In the genomic region with DNA sequence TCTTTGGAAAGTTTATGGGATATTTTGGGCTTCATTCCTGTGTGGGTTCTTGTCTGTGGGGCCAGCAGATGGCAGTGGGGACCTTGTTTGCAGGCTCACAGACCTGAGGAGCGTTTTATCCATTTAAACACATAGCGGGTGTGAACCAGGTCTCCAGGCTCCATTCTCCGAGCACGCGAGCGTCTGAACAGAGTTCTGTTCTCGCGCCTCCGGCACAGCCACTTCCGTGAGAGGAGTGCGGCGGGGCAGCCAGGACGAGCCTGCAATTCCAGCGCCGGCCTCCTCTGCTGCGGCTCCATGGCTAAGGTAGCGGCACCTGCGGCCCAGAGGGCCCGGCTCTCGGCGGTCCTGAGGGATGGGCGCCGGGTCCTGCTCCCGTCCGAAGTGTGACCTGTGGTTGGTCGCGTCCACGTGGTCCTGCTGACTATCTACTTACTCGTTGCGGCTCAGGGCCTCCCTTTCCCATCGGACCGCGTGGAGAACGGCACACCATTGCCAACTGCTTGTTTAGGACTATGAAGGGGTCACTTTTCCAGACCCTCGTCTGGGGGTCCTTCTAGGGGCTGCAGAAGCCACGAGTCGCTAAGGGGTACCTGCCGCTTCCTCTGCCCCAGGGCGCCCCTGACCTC, we compare ENCODE assay signal across 8 cellular contexts.
DNase-seq lines count a peak whose midpoint lies in the region; ATAC-seq and TF ChIP-seq lines count a peak whose summit lies in the region.

No MANE protein-coding gene starts in this region.

- H3K4me3 ChIP-seq in retinal pigment epithelial cell (ENCODE audit: low read length) = peak overlapping the region; percentile 21

- DNase-seq in NCI-H510A treated with DMSO at 0.1 percent for 48 hours (lab: John Stamatoyannopoulos, UW) (peak; percentile 42), NCI-H510A (lab: John Stamatoyannopoulos, UW) (no peak), fibroblast of peridontal ligament (ENCODE audit: extremely low read depth) (peak; percentile 20), retinal pigment epithelial cell (ENCODE audit: low read depth) (no peak)
- DNase-seq in stimulated activated CD4-positive, alpha-beta T cell treated with anti-CD3 and anti-CD28 coated beads, Interleukin-4, amount 100 ng/mL, for 1 hour = no peak

- ATAC-seq in SK-N-SH treated with all-trans-retinoic acid at 6 μM for 48 hours = peak; percentile 63
- no peak for ATAC-seq in HG03095 (IDR thresholded peaks at IDR 0.05; ENCODE audit: unreplicated experiment)
- no peak for ATAC-seq in HG02840 (IDR thresholded peaks at IDR 0.05; ENCODE audit: low FRiP score, unreplicated experiment)

- TF ChIP-seq CTCF in retinal pigment epithelial cell (conservative IDR thresholded peaks at IDR 0.05; ENCODE audit: low read depth, low read length) = peak; percentile 59

TF ChIP-seq in SK-N-SH treated with all-trans-retinoic acid at 6 μM for 48 hours, 23 proteins besides CTCF, POLR2A, EP300 and RAD21:
- TF ChIP-seq ZNF8 (CRISPR knock-in tag; IDR thresholded peaks at IDR 0.05) = no peak
- TF ChIP-seq ARNTL (CRISPR knock-in tag; IDR thresholded peaks at IDR 0.05; ENCODE audit: borderline replicate concordance, low read depth) = no peak
- no peak for TF ChIP-seq ZNF565 (CRISPR knock-in tag; conservative IDR thresholded peaks at IDR 0.05; ENCODE audit: low read depth)
- no peak for TF ChIP-seq ZNF70 (CRISPR knock-in tag; IDR thresholded peaks at IDR 0.05)
- TF ChIP-seq POU6F1 (CRISPR knock-in tag; IDR thresholded peaks at IDR 0.05; ENCODE audit: borderline replicate concordance, low read depth) = no peak
- TF ChIP-seq BACH2 (CRISPR knock-in tag; IDR thresholded peaks at IDR 0.05; ENCODE audit: borderline replicate concordance) = no peak
- no peak for TF ChIP-seq TCF4 (CRISPR knock-in tag; IDR thresholded peaks at IDR 0.05; ENCODE audit: borderline replicate concordance)
- no peak for TF ChIP-seq ESRRG (CRISPR knock-in tag; IDR thresholded peaks at IDR 0.05)
- no peak for TF ChIP-seq ZFP30 (CRISPR knock-in tag; IDR thresholded peaks at IDR 0.05)
- TF ChIP-seq ZFP3 (CRISPR knock-in tag; IDR thresholded peaks at IDR 0.05) = no peak
- no peak for TF ChIP-seq TOX (CRISPR knock-in tag; IDR thresholded peaks at IDR 0.05; ENCODE audit: borderline replicate concordance)
- TF ChIP-seq RARB (CRISPR knock-in tag; IDR thresholded peaks at IDR 0.05) = no peak
- TF ChIP-seq PPARA (CRISPR knock-in tag; IDR thresholded peaks at IDR 0.05; ENCODE audit: borderline replicate concordance) = no peak
TF ChIP-seq in SK-N-SH treated with all-trans-retinoic acid at 6 μM for 48 hours: peak in this region for 0.

Comparison
In these comparisons a context has a peak if more than half of its experiments do, and no peak if none do; other contexts are left out.
1. DNase-seq: peak in NCI-H510A treated with DMSO at 0.1 percent for 48 hours (single experiment) and fibroblast of peridontal ligament (single experiment); none in NCI-H510A (single experiment), retinal pigment epithelial cell (single experiment) and stimulated activated CD4-positive, alpha-beta T cell treated with anti-CD3 and anti-CD28 coated beads, Interleukin-4, amount 100 ng/mL, for 1 hour (single experiment).